ENCODE assay signal across 27 cellular contexts in genomic region chr1:22488319-22488718, GRCh38. TPM values are rescaled to one million over a fixed set of nuclear protein-coding genes. Genes with fewer than 3 reads are reported as not detected.
DNase-seq lines count a peak whose midpoint lies in the region; ATAC-seq and TF ChIP-seq lines count a peak whose summit lies in the region.
"Had no signal": no experiment of that assay in that cellular context is flagged by ENCODE, and none has a peak within 500 bp of the region (broad histone marks: within the 10 kb centered on the region; RNA-seq: fewer than 3 reads in every experiment).

No MANE protein-coding gene starts in this region.

- H3K9me2 ChIP-seq in GM23338 (ENCODE audit: insufficient read depth) = no peaks in the 10 kb centered on the region

- no peak overlapping the region for H4K91ac ChIP-seq in mesenchymal stem cell (ENCODE audit: low read length)

- 87% methylated on average over 5 of the region's 5 CpGs for WGBS in mesenchymal stem cell

- H2BK12ac ChIP-seq in mesenchymal stem cell (ENCODE audit: low read length in 2 of 2) = no peak overlapping the region

- no peaks in the 10 kb centered on the region for H3F3A ChIP-seq in GM23338 (replicated peaks; ENCODE audit: low read depth)

- no peak overlapping the region for H4K8ac ChIP-seq in mesenchymal stem cell (ENCODE audit: low read length)

- H3K9me3 ChIP-seq in mesenchymal stem cell (ENCODE audit: control insufficient read depth, low read length) (no peaks in the 10 kb centered on the region), uterus (no peaks in the 10 kb centered on the region)
- H3K9me3 ChIP-seq: esophagus squamous epithelium, gastroesophageal sphincter, neutrophil, tibial artery had no signal

- H3K27ac Mint-ChIP-seq in GM23338 = no peak overlapping the region
- H3K27ac Mint-ChIP-seq: activated CD4-positive, alpha-beta T cell treated with anti-CD3 and anti-CD28 coated beads, Interleukin-2, amount 10 ng/mL, durations not matched to agents 7 days and 5 days; CD8-positive, alpha-beta T cell; mesothelial cell of epicardium; progenitor cell of endocrine pancreas; T-cell; WTC11 had no signal

- peaks cover 9% of the 10 kb centered on the region for H3K4me1 Mint-ChIP-seq in GM23338

- no peak overlapping the region for H3K4me2 ChIP-seq in GM23338
- H3K4me2 ChIP-seq in mesenchymal stem cell (ENCODE audit: low read length, poor library complexity, severe bottlenecking) = no peak overlapping the region

- H3K9ac ChIP-seq in mesenchymal stem cell (ENCODE audit: low read length) = no peak overlapping the region

- peaks cover 39% of the 10 kb centered on the region for H3K4me1 ChIP-seq in GM23338 (ENCODE audit: insufficient read depth)
- peaks cover 7% of the 10 kb centered on the region for H3K4me1 ChIP-seq in mesenchymal stem cell (ENCODE audit: control insufficient read depth, insufficient read depth, low read depth, low read length)
- H3K4me1 ChIP-seq in uterus = no peaks in the 10 kb centered on the region
- H3K4me1 ChIP-seq: esophagus squamous epithelium had no signal

- H2AFZ ChIP-seq in GM23338 = no peak overlapping the region
- no peak overlapping the region for H2AFZ ChIP-seq in mesenchymal stem cell (ENCODE audit: low read depth, low read length)

- H3K79me2 ChIP-seq in GM23338 (replicated peaks; ENCODE audit: insufficient read depth) = peaks cover 52% of the 10 kb centered on the region

- ATAC-seq in GM23338 = peak; percentile 11; the same call in 1 of the 3 replicates
- no peak for ATAC-seq in GM21360 (IDR thresholded peaks at IDR 0.05; ENCODE audit: unreplicated experiment)
- no peak for ATAC-seq in GM21515 (IDR thresholded peaks at IDR 0.05; ENCODE audit: unreplicated experiment)
- ATAC-seq: activated T-cell treated with anti-CD3 and anti-CD28 coated beads, Interleukin-2, amount 50 U/mL, for 4 hours; CD8-positive, alpha-beta T cell; gastroesophageal sphincter; left lung; T-cell; WTC11 had no signal

- H3K4me3 Mint-ChIP-seq in GM23338 = no peak overlapping the region
- H3K4me3 Mint-ChIP-seq: activated CD4-positive, alpha-beta T cell treated with anti-CD3 and anti-CD28 coated beads, Interleukin-2, amount 10 ng/mL, durations not matched to agents 7 days and 5 days; activated T-cell treated with anti-CD3 and anti-CD28 coated beads, Interleukin-2, amount 50 U/mL, for 4 hours; CD8-positive, alpha-beta T cell; central memory CD8-positive, alpha-beta T cell; mesothelial cell of epicardium; T-cell; WTC11 had no signal

- peaks cover 4% of the 10 kb centered on the region; the same call in 1 of the 3 replicates for H3K36me3 Mint-ChIP-seq in GM23338 (ENCODE audit: low read depth)

- H3K27ac ChIP-seq in GM23338 (ENCODE audit: low read depth) (no peak overlapping the region), mesenchymal stem cell (ENCODE audit: low read length, poor library complexity, severe bottlenecking) (no peak overlapping the region), coronary artery (peak overlapping the region in 1 of 2 donors; percentile 48), uterus (no peak overlapping the region)
- H3K27ac ChIP-seq: esophagus squamous epithelium, gastroesophageal sphincter, left lung, neutrophil, tibial artery had no signal

- no peak overlapping the region for H2AK5ac ChIP-seq in mesenchymal stem cell (ENCODE audit: low read length, severe bottlenecking)

- intact Hi-C loops in uterus (cut with DNase I; ENCODE audit: low total_unique reads) = no loop called here

- no peaks in the 10 kb centered on the region for H3K27me3 ChIP-seq in GM23338 (ENCODE audit: insufficient read depth)
- no peaks in the 10 kb centered on the region for H3K27me3 ChIP-seq in mesenchymal stem cell (ENCODE audit: control insufficient read depth in 1 of 2, insufficient read depth in 1 of 2, low read length in 2 of 2)
- H3K27me3 ChIP-seq in uterus = no peaks in the 10 kb centered on the region
- H3K27me3 ChIP-seq: esophagus squamous epithelium, gastroesophageal sphincter, left lung, neutrophil, tibial artery had no signal

- no peak overlapping the region for H3K18ac ChIP-seq in mesenchymal stem cell (ENCODE audit: low read depth in 1 of 2, low read length in 2 of 2)

- H3K23ac ChIP-seq in mesenchymal stem cell (ENCODE audit: low read length in 2 of 2) = no peak overlapping the region

- H4K20me1 ChIP-seq in GM23338 (replicated peaks; ENCODE audit: insufficient read depth) = no peaks in the 10 kb centered on the region

- no peak overlapping the region for H3K4ac ChIP-seq in mesenchymal stem cell (ENCODE audit: low read depth in 1 of 2, low read length in 2 of 2)

- no peak overlapping the region for H3K14ac ChIP-seq in mesenchymal stem cell (ENCODE audit: low read length in 2 of 2)

- peaks cover 2% of the 10 kb centered on the region for H3K27me3 Mint-ChIP-seq in GM23338 (ENCODE audit: insufficient read depth, low read depth, poor library complexity)
- H3K27me3 Mint-ChIP-seq: activated CD4-positive, alpha-beta T cell treated with anti-CD3 and anti-CD28 coated beads, Interleukin-2, amount 10 ng/mL, durations not matched to agents 7 days and 5 days; central memory CD8-positive, alpha-beta T cell; progenitor cell of endocrine pancreas; T-cell had no signal

- H3K9me3 Mint-ChIP-seq in GM23338 = peaks cover 8% of the 10 kb centered on the region; the same call in 2 of the 3 replicates
- H3K9me3 Mint-ChIP-seq: central memory CD8-positive, alpha-beta T cell had no signal

- H3K4me3 ChIP-seq in GM23338 (no peak overlapping the region), foreskin fibroblast (ENCODE audit: low read depth in 1 of 2, low read length in 2 of 2) (no peak overlapping the region), mesenchymal stem cell (ENCODE audit: insufficient read depth in 1 of 2, low read depth in 1 of 2, low read length in 2 of 2) (no peak overlapping the region), coronary artery (no peak overlapping the region), uterus (no peak overlapping the region)
- H3K4me3 ChIP-seq: esophagus squamous epithelium, gastroesophageal sphincter, left lung, tibial artery had no signal

- no peaks in the 10 kb centered on the region; the same call in 1 of the 2 replicates for H3K36me3 ChIP-seq in GM23338 (ENCODE audit: insufficient read depth)
- peaks cover 7 to 16% of the 10 kb centered on the region in 2 experiments for H3K36me3 ChIP-seq in mesenchymal stem cell (ENCODE audit: control insufficient read depth in 1 of 2, insufficient read depth in 2 of 2, low read depth in 1 of 2, low read length in 2 of 2)
- H3K36me3 ChIP-seq in uterus = no peaks in the 10 kb centered on the region
- H3K36me3 ChIP-seq: neutrophil had no signal

- peaks cover 29% of the 10 kb centered on the region for H3K79me1 ChIP-seq in mesenchymal stem cell (replicated peaks; ENCODE audit: low read length, poor library complexity, severe bottlenecking)

- no peak for DNase-seq in GM23338 (ENCODE audit: low spot score)
- DNase-seq in amniotic epithelial cell (ENCODE audit: low read depth) = peak; percentile 92
- peak; percentile 20 to 36 for DNase-seq in foreskin fibroblast
- DNase-seq in mesenchymal stem cell = peak; percentile 4
- DNase-seq in coronary artery (ENCODE audit: low spot score) = no peak
- DNase-seq in uterus = no peak
- DNase-seq: activated CD4-positive, alpha-beta T cell treated with anti-CD3 and anti-CD28 coated beads, Interleukin-2, amount 10 ng/mL, durations not matched to agents 7 days and 5 days; activated gamma-delta T cell treated with Interleukin-2 at 50 U/mL for 16 hours; activated T-cell treated with anti-CD3 and anti-CD28 coated beads, Interleukin-2, amount 50 U/mL, for 4 hours; CD8-positive, alpha-beta T cell; esophagus squamous epithelium; KG1; left lung; NCI-H1105; NCI-H187; NCI-H510A; stimulated activated CD4-positive, alpha-beta T cell treated with anti-CD3 and anti-CD28 coated beads, Interleukin-4, amount 100 ng/mL, for 24 hours; T-cell; tibial artery had no signal

- H2BK120ac ChIP-seq in mesenchymal stem cell (ENCODE audit: low read depth, low read length) = no peak overlapping the region

- no peak overlapping the region for H2BK15ac ChIP-seq in mesenchymal stem cell (ENCODE audit: low read depth, poor library complexity, severe bottlenecking)

- no peak for TF ChIP-seq CTCF in GM23338 (conservative IDR thresholded peaks at IDR 0.05; ENCODE audit: low read depth in 2 of 2)
- no peak for TF ChIP-seq CTCF in foreskin fibroblast (IDR thresholded peaks at IDR 0.05; ENCODE audit: low read depth, low read length)
- TF ChIP-seq CTCF in coronary artery (IDR thresholded peaks at IDR 0.05) = no peak
- TF ChIP-seq CTCF in uterus (IDR thresholded peaks at IDR 0.05) = no peak

- no peak for TF ChIP-seq POLR2A in uterus (IDR thresholded peaks at IDR 0.05)

- H2BK5ac ChIP-seq in mesenchymal stem cell (ENCODE audit: low read depth, low read length, poor library complexity, severe bottlenecking) = no peak overlapping the region

TF ChIP-seq in GM23338, 12 proteins besides CTCF, POLR2A, EP300 and RAD21 (continues in another document):
- TF ChIP-seq CREB1 (CRISPR knock-in tag; IDR thresholded peaks at IDR 0.05; ENCODE audit: low read depth) = no peak
- no peak for TF ChIP-seq POLR2AphosphoS5 (IDR thresholded peaks at IDR 0.05; ENCODE audit: low read depth)
- no peak for TF ChIP-seq JUNB (IDR thresholded peaks at IDR 0.05; ENCODE audit: unreplicated experiment)

RNA-seq across cellular contexts. Expression of gene ZBTB40, which starts 36.7 kb away (rescaled TPM):
- 22.1 and 22.7 TPM in 2 replicates for total RNA-seq in GM23338 (2014; rRNA removed; shearing (Covaris generic))
- 3.1 TPM in 2 replicates for polyA plus RNA-seq in GM23338 (2016; fragmentation: Nextera tagmentation; extraction: Ambion mirVana)
- 8.0 TPM for polyA plus RNA-seq in mesenchymal stem cell (2013, experiment 1 of 2)
- 7.1 TPM for polyA plus RNA-seq in mesenchymal stem cell (2013, experiment 2 of 2)
- 10 to 100 TPM in 3 of 4 donors, 1 to 10 TPM in 1; 8.2 to 34.2 (median 16.6) TPM for total RNA-seq in uterus

Comparison
In these comparisons a context has a peak if more than half of its experiments do, and no peak if none do; other contexts are left out.
1. DNase-seq: peak in amniotic epithelial cell (single experiment), foreskin fibroblast (2 of 2) and mesenchymal stem cell (single experiment); none in GM23338 (single experiment), coronary artery (single experiment) and uterus (0 of 2).